Comparison of ENCODE assay signal across 15 cellular contexts in the genomic region with DNA sequence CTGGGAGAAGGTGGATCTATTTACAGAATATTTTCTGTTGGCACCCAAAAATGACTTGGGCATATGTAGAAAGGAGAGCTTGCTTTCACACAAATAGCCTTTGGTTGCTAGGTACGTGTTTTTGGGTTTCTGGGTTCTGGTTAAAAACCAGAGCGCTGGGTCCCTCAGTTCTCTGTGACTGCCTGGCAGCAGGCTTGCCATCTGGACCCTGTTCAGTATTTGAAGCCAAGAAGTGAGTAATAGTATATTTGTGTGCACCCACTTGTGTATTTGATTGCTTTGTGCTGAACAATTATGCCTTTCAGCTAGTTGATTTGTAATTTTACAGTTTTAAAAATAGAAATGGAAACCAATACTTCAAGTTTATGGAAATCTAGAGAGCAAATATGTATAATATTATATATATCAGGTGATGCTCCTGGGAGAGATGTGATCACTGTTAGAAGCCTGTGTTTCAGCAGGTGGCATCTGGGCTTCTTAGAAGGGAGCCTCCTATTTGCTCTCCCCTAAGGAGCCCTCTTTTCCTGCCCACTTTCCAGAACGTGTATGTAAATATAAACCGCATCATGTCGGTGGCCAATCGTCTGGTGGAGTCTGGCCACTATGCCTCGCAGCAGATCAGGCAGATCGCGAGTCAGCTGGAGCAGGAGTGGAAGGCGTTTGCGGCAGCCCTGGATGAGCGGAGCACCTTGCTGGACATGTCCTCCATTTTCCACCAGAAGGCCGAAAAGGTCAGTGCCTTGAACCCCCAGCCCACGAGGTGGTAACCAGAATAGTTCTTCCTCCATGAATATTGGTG.
DNase-seq lines count a peak whose midpoint lies in the region; ATAC-seq and TF ChIP-seq lines count a peak whose summit lies in the region.
"Had no signal": no experiment of that assay in that cellular context is flagged by ENCODE, and none has a peak within 500 bp of the region (broad histone marks: within the 10 kb centered on the region; RNA-seq: fewer than 3 reads in every experiment).

No MANE protein-coding gene starts in this region.

- DNase-seq in Right ventricle myocardium inferior (ENCODE audit: missing footprints) (no peak), cardiac septum (ENCODE audit: low spot score) (no peak), RWPE1 (ENCODE audit: low spot score) (no peak), left ventricle myocardium inferior (no peak), stromal cell of bone marrow (ENCODE audit: low read depth) (peak; percentile 13), SHP77 (lab: John Stamatoyannopoulos, UW) (no peak), NOMO-1 treated with DMSO at 0.1 percent for 48 hours (lab: John Stamatoyannopoulos, UW; ENCODE audit: unreplicated experiment) (no peak)
- DNase-seq: activated CD4-positive, CD25-positive, alpha-beta regulatory T cell treated with anti-CD3 and anti-CD28 coated beads, Interleukin-2, amount 50 U/mL, for 72 hours; CD8-positive, alpha-beta memory T cell; mammary epithelial cell had no signal

- no peak for TF ChIP-seq CTCF in RWPE1 (conservative IDR thresholded peaks at IDR 0.05; ENCODE audit: low read depth)
- TF ChIP-seq CTCF in left ventricle myocardium inferior (IDR thresholded peaks at IDR 0.05; ENCODE audit: borderline replicate concordance), result no peak

- no peaks in the 10 kb centered on the region for H3K27me3 ChIP-seq in left ventricle myocardium inferior (ENCODE audit: low read depth)
- H3K27me3 ChIP-seq: neural progenitor cell, vagina had no signal

- peak overlapping the region; percentile 74 for H3K27ac ChIP-seq in RWPE1
- H3K27ac ChIP-seq in left ventricle myocardium inferior (replicated peaks), result peak overlapping the region; percentile 78
- H3K27ac ChIP-seq: vagina had no signal

- CTCF ChIA-PET in RWPE1 (lab: Yijun Ruan, JAX), result interaction anchor here (0.7 to 1.5 kb wide), 2 partner anchors 9 to 55 kb away, joined by 3 read pairs; no protein-coding TSS in a partner anchor

- intact Hi-C loops in Right ventricle myocardium inferior (cut with DNase I), result no loop called here
- intact Hi-C loops in cardiac septum (cut with DNase I), result no loop called here
- intact Hi-C loops in left ventricle myocardium inferior (cut with micrococcal nuclease), result no loop called here

- no peaks in the 10 kb centered on the region for H3K9me3 ChIP-seq in left ventricle myocardium inferior (replicated peaks)
- H3K9me3 ChIP-seq: vagina had no signal

- H3K4me1 ChIP-seq in left ventricle myocardium inferior, result peaks cover 65% of the 10 kb centered on the region

- H3K36me3 ChIP-seq in left ventricle myocardium inferior, result peaks cover 20% of the 10 kb centered on the region

- POLR2A ChIA-PET in RWPE1 (lab: Yijun Ruan, JAX; ENCODE audit: low non-redundant PET), result no interaction called here

- H3K4me3 ChIP-seq in left ventricle myocardium inferior, result peak overlapping the region; percentile 32
- H3K4me3 ChIP-seq: neural progenitor cell, skin epidermis, vagina had no signal

- peak; percentile 74 for ATAC-seq in Right ventricle myocardium inferior
- ATAC-seq in HG03135 (IDR thresholded peaks at IDR 0.05; ENCODE audit: unreplicated experiment), result no peak
- ATAC-seq: activated naive CD4-positive, alpha-beta T cell treated with anti-CD3 and anti-CD28 coated beads, Interleukin-2, amount 50 U/mL, for 72 hours had no signal
